8 cellular contexts compared by ENCODE assay signal in genomic region chr7:22726345-22726848, GRCh38. TPM values are rescaled to one million over a fixed set of nuclear protein-coding genes. Genes with fewer than 3 reads are reported as not detected.
DNase-seq lines count a peak whose midpoint lies in the region; ATAC-seq and TF ChIP-seq lines count a peak whose summit lies in the region.

No MANE protein-coding gene starts in this region.

- H3K27me3 ChIP-seq in ascending aorta: no peaks in the 10 kb centered on the region

- intact Hi-C loops in ascending aorta (cut with DNase I): loop anchor here (1.0 to 10.0 kb wide), 9 partner anchors 8 to 1302 kb away; partner anchors contain the start of genes HYCC1, MALSU1, SP4 and TOMM7

- H3K36me3 ChIP-seq in ascending aorta: no peaks in the 10 kb centered on the region

- TF ChIP-seq CTCF in ascending aorta (IDR thresholded peaks at IDR 0.05): peak; percentile 21 to 55 (median 46)

- in situ Hi-C loops in KBM-7 (cut with MboI; ENCODE audit: low pct_unique_long_range_greater_than_20kb, low sequenced_read_pairs): loop anchor here (10.0 kb wide), 1 partner anchor 162 kb away; no protein-coding TSS in a partner anchor

- H3K4me1 ChIP-seq in ascending aorta: peaks cover 5 to 37% of the 10 kb centered on the region in 2 donors

- peak; percentile 67 for ATAC-seq in GM21786 (IDR thresholded peaks at IDR 0.05; ENCODE audit: unreplicated experiment)

- peak overlapping the region in 1 of 2 donors; percentile 83 for H3K27ac ChIP-seq in ascending aorta

- peak overlapping the region; percentile 57 to 61 for H3K4me3 ChIP-seq in ascending aorta

- DNase-seq in GM04504 (ENCODE audit: low read depth): peak; percentile 62
- peak; percentile 68 for DNase-seq in KBM-7
- DNase-seq in SW 1271 (lab: John Stamatoyannopoulos, UW): peak; percentile 20 to 46
- peak in 1 of 2 donors; percentile 66 for DNase-seq in ascending aorta (ENCODE audit: low spot score in 2 of 2)
- peak; percentile 81 for DNase-seq in iPS-NIHi7 (ENCODE audit: extremely low spot score)
- peak; percentile 21 to 38 for DNase-seq in stimulated activated CD4-positive, alpha-beta T cell treated with anti-CD3 and anti-CD28 coated beads, Interleukin-12 subunit alpha, Interleukin-12 subunit beta, amount 100 ng/mL, for 24 hours (ENCODE audit: low read depth in 2 of 2)
- no peak for DNase-seq in occipital lobe (lab: John Stamatoyannopoulos, UW)

- no peaks in the 10 kb centered on the region for H3K9me3 ChIP-seq in ascending aorta

RNA-seq across cellular contexts. Expression of gene IL6, which starts 0.6 kb away (rescaled TPM):
- total RNA-seq in ascending aorta: 37.3 TPM
- not detected for total RNA-seq in occipital lobe

Comparison
In these comparisons a context has a peak if more than half of its experiments do, and no peak if none do; other contexts are left out.
1. RNA of gene IL6, which starts 0.6 kb away (total RNA-seq): 37.3 TPM in ascending aorta (single experiment); not detected in occipital lobe (single experiment); every median in the first group is over 10 times any median in the second.